In the genomic region with DNA sequence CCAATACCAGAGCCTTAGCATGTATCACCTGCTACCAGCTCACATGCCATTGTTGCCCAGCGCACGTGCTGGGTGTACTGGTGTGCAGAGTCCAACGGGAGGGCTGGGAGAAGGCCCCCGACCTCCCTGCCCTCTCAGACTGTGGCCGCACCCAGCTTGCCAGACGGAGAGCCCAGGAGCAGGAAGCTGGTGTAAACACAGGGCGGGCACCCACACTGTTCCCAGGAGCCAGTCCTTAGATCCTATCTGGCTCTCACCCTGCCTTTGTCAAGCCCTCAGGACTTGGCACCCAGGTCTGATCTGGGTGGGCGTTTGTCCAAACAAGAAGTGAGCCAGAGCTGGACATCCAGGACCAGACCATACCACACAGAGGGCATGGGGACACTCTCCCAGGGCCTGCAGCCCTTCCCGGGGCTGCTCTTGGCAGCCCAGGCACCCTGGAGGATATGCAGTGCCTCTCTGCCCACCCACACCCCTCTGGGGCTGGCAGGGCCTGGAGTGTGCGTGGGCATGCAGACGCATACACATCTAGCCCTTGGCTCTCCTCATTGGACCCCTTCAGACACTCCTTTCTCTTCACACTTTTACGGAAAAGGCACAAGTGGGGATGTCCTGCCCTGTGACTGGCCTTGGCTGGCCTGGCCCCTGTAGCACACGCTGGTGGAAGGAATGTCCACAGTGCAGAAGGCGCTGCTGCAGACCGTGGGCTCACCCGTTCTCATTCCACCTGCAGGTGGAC, we compare ENCODE assay signal across 19 cellular contexts. TPM values are rescaled to one million over a fixed set of nuclear protein-coding genes. Genes with fewer than 3 reads are reported as not detected.
DNase-seq lines count a peak whose midpoint lies in the region; ATAC-seq and TF ChIP-seq lines count a peak whose summit lies in the region.
"Had no signal": no experiment of that assay in that cellular context is flagged by ENCODE, and none has a peak within 500 bp of the region (broad histone marks: within the 10 kb centered on the region; RNA-seq: fewer than 3 reads in every experiment).

No MANE protein-coding gene starts in this region.

- H3K9me3 ChIP-seq in Peyer's patch (no peaks in the 10 kb centered on the region), mucosa of rectum (ENCODE audit: control insufficient read depth in 2 of 2, low read length in 2 of 2) (no peaks in the 10 kb centered on the region), stomach (no peaks in the 10 kb centered on the region), tibial artery (no peaks in the 10 kb centered on the region)
- H3K9me3 ChIP-seq: Caco-2, testis had no signal

- H3K4me1 ChIP-seq in Peyer's patch (no peaks in the 10 kb centered on the region), mucosa of rectum (ENCODE audit: control insufficient read depth in 2 of 2, insufficient read depth in 2 of 2, low read length in 2 of 2) (peaks cover 4 to 7% of the 10 kb centered on the region in 2 donors), stomach (peaks cover 8 to 15% (median 10%) of the 10 kb centered on the region in 4 donors), tibial artery (peaks cover 0 to 4% (median 0%) of the 10 kb centered on the region in 4 donors)
- H3K4me1 ChIP-seq: Caco-2, testis had no signal

- no peak for TF ChIP-seq CTCF in Peyer's patch (IDR thresholded peaks at IDR 0.05)
- TF ChIP-seq CTCF in stomach (IDR thresholded peaks at IDR 0.05), result no peak
- no peak for TF ChIP-seq CTCF in tibial artery (IDR thresholded peaks at IDR 0.05)

- H3K27ac ChIP-seq in Peyer's patch (peak overlapping the region in 2 of 4 donors; percentile 54 to 74), mucosa of rectum (ENCODE audit: low read depth in 2 of 2, low read length in 2 of 2) (peak overlapping the region; percentile 15 to 56), stomach (peak overlapping the region; percentile 48 to 84 (median 76)), tibial artery (no peak overlapping the region)
- H3K27ac ChIP-seq: testis had no signal

- intact Hi-C loops in stomach (cut with DNase I; ENCODE audit: low total_unique reads) (no loop called here), tibial artery (cut with DNase I; ENCODE audit: low total_unique reads) (no loop called here)

- no peaks in the 10 kb centered on the region for H3K36me3 ChIP-seq in Peyer's patch
- no peaks in the 10 kb centered on the region for H3K36me3 ChIP-seq in mucosa of rectum (ENCODE audit: control insufficient read depth in 2 of 2, insufficient read depth in 2 of 2, low read length in 2 of 2)
- no peaks in the 10 kb centered on the region for H3K36me3 ChIP-seq in stomach
- H3K36me3 ChIP-seq in tibial artery, result no peaks in the 10 kb centered on the region

- no peak overlapping the region for H3K9ac ChIP-seq in mucosa of rectum (ENCODE audit: low read depth in 1 of 2, low read length in 2 of 2)

- ATAC-seq in esophagus mucosa, result peak; percentile 52
- no peak for ATAC-seq in HG03432 (IDR thresholded peaks at IDR 0.05; ENCODE audit: unreplicated experiment)
- ATAC-seq: activated T-cell treated with anti-CD3 and anti-CD28 coated beads, Interleukin-2, amount 50 U/mL, for 72 hours had no signal

- 20 to 42% (median 30%) methylated on average over 13 to 16 of the region's 16 CpGs for WGBS in stomach, 5 donors

- TF ChIP-seq EP300 in stomach (IDR thresholded peaks at IDR 0.05), result no peak

- DNase-seq in Peyer's patch, result peak in 2 of 3 donors; percentile 87 to 89
- DNase-seq in stomach, result peak; percentile 90
- DNase-seq in NCI-H146 treated with DMSO at 0.1 percent for 48 hours (lab: John Stamatoyannopoulos, UW; ENCODE audit: unreplicated experiment), result no peak
- no peak for DNase-seq in tibial artery
- DNase-seq: activated CD8-positive, alpha-beta memory T cell treated with anti-CD3 and anti-CD28 coated beads for 24 hours; activated T-cell treated with anti-CD3 and anti-CD28 coated beads, Interleukin-2, amount 50 U/mL, for 72 hours; AML-193; Caco-2; endodermal cell; Karpas-422; mammary epithelial cell; NCI-H1048; NCI-H2107; NCI-H526; testis had no signal

- TF ChIP-seq POLR2A in Peyer's patch (IDR thresholded peaks at IDR 0.05) (peak in 1 of 2 donors; percentile 43), stomach (IDR thresholded peaks at IDR 0.05) (no peak)

- no peaks in the 10 kb centered on the region for H3K27me3 ChIP-seq in Peyer's patch
- H3K27me3 ChIP-seq in mucosa of rectum (ENCODE audit: control insufficient read depth in 2 of 2, insufficient read depth in 2 of 2, low read length in 2 of 2), result peaks cover 0 to 4% of the 10 kb centered on the region in 2 donors
- H3K27me3 ChIP-seq in stomach, result peaks cover 0 to 12% (median 0%) of the 10 kb centered on the region in 3 donors
- peaks cover 0 to 6% of the 10 kb centered on the region in 2 donors for H3K27me3 ChIP-seq in tibial artery
- H3K27me3 ChIP-seq: testis had no signal

- H3K4me3 ChIP-seq in Peyer's patch (no peak overlapping the region), mucosa of rectum (ENCODE audit: low read length in 2 of 2) (no peak overlapping the region), stomach (no peak overlapping the region), tibial artery (no peak overlapping the region)
- H3K4me3 ChIP-seq: testis had no signal

RNA-seq across cellular contexts. Expression of gene CLDN5, which starts 19.9 kb away (rescaled TPM):
- 10 to 100 TPM; 27.0 to 67.0 (median 34.1) TPM for total RNA-seq in Peyer's patch
- total RNA-seq in esophagus mucosa, result 10.4 TPM
- total RNA-seq in stomach, result 10 to 100 TPM; 36.5 to 67.7 (median 58.8) TPM
- polyA plus RNA-seq in stomach, result 10 to 100 TPM; 13.1 to 40.2 (median 24.0) TPM
- total RNA-seq: Caco-2, mammary epithelial cell, SK-MEL-5 had no signal

Comparison
In these comparisons a context has a peak if more than half of its experiments do, and no peak if none do; other contexts are left out.
1. DNase-seq: peak in Peyer's patch (2 of 3) and stomach (single experiment); none in NCI-H146 treated with DMSO at 0.1 percent for 48 hours (single experiment) and tibial artery (0 of 2).
2. H3K27ac ChIP-seq: peak in mucosa of rectum (2 of 2) and stomach (5 of 5); none in tibial artery (0 of 2).